25 cellular contexts compared by ENCODE assay signal in the genomic region with DNA sequence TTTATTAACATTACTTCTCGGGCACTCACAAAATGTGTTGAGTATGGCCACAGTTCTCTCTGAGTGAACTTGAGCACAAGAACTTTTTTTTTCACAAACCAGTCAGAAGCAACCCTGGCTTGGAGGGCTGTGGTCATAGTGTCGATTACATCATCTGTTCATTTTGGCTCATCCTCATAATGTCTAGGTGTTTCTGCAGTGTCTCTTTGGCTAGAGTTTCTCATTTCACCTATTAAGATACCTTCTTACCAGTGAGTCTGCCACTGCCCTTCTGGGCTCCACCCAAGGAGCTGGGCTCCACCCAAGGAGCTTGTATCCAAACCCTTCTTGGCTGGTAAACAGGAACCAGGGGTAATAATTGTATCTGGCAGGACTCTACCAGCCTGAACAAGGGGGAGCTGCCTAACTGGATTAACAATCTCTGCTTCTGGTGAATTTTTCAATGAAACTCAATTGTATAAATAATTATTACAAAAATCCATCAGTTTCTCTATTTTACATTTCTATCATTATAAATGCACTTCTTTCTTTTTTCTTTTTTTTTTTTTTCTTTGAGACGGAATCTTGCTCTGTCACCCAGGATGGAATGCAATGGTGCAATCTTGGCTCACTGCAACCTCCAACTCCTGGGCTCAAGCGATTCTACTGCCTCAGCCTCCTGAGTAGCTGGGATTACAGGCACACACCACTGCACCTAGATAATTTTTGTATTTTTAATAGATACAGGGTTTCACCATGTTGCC.
DNase-seq lines count a peak whose midpoint lies in the region; ATAC-seq, FAIRE-seq and TF ChIP-seq lines count a peak whose summit lies in the region.
"Had no signal": no experiment of that assay in that cellular context is flagged by ENCODE, and none has a peak within 500 bp of the region (broad histone marks: within the 10 kb centered on the region; RNA-seq: fewer than 3 reads in every experiment).

No MANE protein-coding gene starts in this region.

- H3K9me3 ChIP-seq in MG63 = no peaks in the 10 kb centered on the region
- H3K9me3 ChIP-seq: SK-N-SH, suprapubic skin had no signal

- DNase-seq in Daoy (ENCODE audit: low read depth) = peak; percentile 52
- DNase-seq in MG63 = peak; percentile 30
- peak; percentile 4 for DNase-seq in bronchial epithelial cell (ENCODE audit: low read depth)
- DNase-seq in omental fat pad (ENCODE audit: low spot score) = no peak
- DNase-seq in caudate nucleus (lab: John Stamatoyannopoulos, UW) = no peak
- DNase-seq: activated CD4-positive, alpha-beta T cell treated with anti-CD3 and anti-CD28 coated beads for 36 hours; activated CD8-positive, alpha-beta T cell treated with anti-CD3 and anti-CD28 coated beads, Interleukin-2, amount 10 ng/mL, durations not matched to agents 7 days and 5 days; anterior cingulate cortex; CD4-positive, CD25-positive, alpha-beta regulatory T cell; GDM1; H7; left colon; mesenchymal stem cell; NCI-H1417 treated with DMSO at 0.1 percent for 48 hours; NCI-H2081; right lobe of liver; SK-N-SH; stimulated activated naive CD4-positive, alpha-beta T cell; T-helper 17 cell had no signal

- FAIRE-seq in bronchial epithelial cell (lab: Jason Lieb, UNC) = no peak
- FAIRE-seq: endothelial cell of umbilical vein, GM19239 had no signal

- peak; percentile 59 for ATAC-seq in omental fat pad (ENCODE audit: low FRiP score)
- ATAC-seq in HG02678 (IDR thresholded peaks at IDR 0.05; ENCODE audit: unreplicated experiment) = no peak
- ATAC-seq in GM18505 (IDR thresholded peaks at IDR 0.05; ENCODE audit: unreplicated experiment) = no peak
- ATAC-seq: activated CD4-positive, alpha-beta T cell treated with anti-CD3 and anti-CD28 coated beads for 36 hours; activated CD8-positive, alpha-beta T cell treated with anti-CD3 and anti-CD28 coated beads, Interleukin-2, amount 10 ng/mL, durations not matched to agents 7 days and 5 days; activated naive CD4-positive, alpha-beta T cell treated with anti-CD3 and anti-CD28 coated beads, Interleukin-2, amount 50 U/mL, for 72 hours; left colon; right lobe of liver; T-helper 17 cell had no signal

- no peak overlapping the region for H3K4me3 ChIP-seq in MG63
- H3K4me3 ChIP-seq in bronchial epithelial cell (ENCODE audit: low read depth, low read length) = no peak overlapping the region
- H3K4me3 ChIP-seq: right lobe of liver, suprapubic skin had no signal

- TF ChIP-seq CTCF in bronchial epithelial cell (IDR thresholded peaks at IDR 0.05; ENCODE audit: insufficient read depth, low read length, severe bottlenecking) (no peak), omental fat pad (IDR thresholded peaks at IDR 0.05) (no peak)

- H3K27me3 ChIP-seq in MG63 = no peaks in the 10 kb centered on the region
- H3K27me3 ChIP-seq in bronchial epithelial cell (ENCODE audit: control insufficient read depth, insufficient read depth, low read length) = no peaks in the 10 kb centered on the region
- H3K27me3 ChIP-seq: right lobe of liver, suprapubic skin had no signal

- TF ChIP-seq POLR2A in GM18505 (IDR thresholded peaks at IDR 0.05; ENCODE audit: borderline replicate concordance, extremely low read depth, insufficient read depth, insufficient read length) = no peak

- no peak overlapping the region for H3K27ac ChIP-seq in caudate nucleus (ENCODE audit: low read depth, low read length)
- H3K27ac ChIP-seq: right lobe of liver, suprapubic skin had no signal

- no peaks in the 10 kb centered on the region for H3K36me3 ChIP-seq in MG63
- H3K36me3 ChIP-seq in bronchial epithelial cell (ENCODE audit: control insufficient read depth, insufficient read depth, low read length) = no peaks in the 10 kb centered on the region
- H3K36me3 ChIP-seq: right lobe of liver, suprapubic skin had no signal

Comparison
In these comparisons a context has a peak if more than half of its experiments do, and no peak if none do; other contexts are left out.
1. DNase-seq: peak in Daoy (single experiment), MG63 (single experiment) and bronchial epithelial cell (single experiment); none in omental fat pad (single experiment) and caudate nucleus (0 of 61).